ENCODE assay signal across 13 cellular contexts in the genomic region with DNA sequence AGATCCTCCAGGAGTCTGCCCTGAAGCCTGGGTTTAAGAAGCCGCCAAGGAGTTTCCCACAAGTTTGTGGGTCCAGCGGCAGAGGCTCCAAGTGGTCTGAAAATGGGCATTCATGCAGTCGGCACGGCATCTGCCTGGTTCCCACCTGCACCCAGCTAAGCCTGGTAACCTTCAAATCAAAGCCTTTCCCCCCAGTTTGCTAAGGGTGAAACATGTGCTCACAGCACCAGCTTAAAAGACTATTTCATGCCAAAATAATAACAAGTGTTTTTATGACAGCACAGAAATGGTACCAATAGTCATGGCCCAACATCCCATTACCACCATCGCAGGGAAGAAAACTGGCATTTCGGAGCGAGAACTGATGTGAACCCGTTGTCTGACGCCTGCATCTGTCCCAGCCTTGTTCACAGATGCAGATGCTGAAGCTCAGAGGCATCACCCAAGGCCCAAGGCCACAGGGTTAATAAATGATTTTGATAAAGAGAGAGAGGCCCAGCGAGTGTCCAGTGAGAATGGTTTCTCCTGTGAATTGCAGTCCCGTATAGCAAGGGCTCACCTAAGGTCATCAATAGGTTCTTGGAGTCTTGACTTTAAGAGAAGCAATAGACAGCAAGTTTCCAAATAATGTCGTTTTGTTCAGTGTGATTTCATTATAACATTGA.
A peak's percentile ranks its signal among the peaks of the same experiment; 100 is the strongest.
DNase-seq lines count a peak whose midpoint lies in the region; ATAC-seq and TF ChIP-seq lines count a peak whose summit lies in the region.
"Had no signal": no experiment of that assay in that cellular context is flagged by ENCODE, and none has a peak within 500 bp of the region (broad histone marks: within the 10 kb centered on the region; RNA-seq: fewer than 3 reads in every experiment).

No MANE protein-coding gene starts in this region.

- H3K9me3 ChIP-seq in IMR-90 (ENCODE audit: control insufficient read depth, insufficient read depth, low read length), result no peaks in the 10 kb centered on the region
- no peaks in the 10 kb centered on the region for H3K9me3 ChIP-seq in endodermal cell (ENCODE audit: control insufficient read depth, low read length)
- H3K9me3 ChIP-seq: BLaER1 had no signal

- H4K5ac ChIP-seq in IMR-90 (ENCODE audit: low read depth, low read length), result no peak overlapping the region

- intact Hi-C loops in IMR-90 (cut with micrococcal nuclease), result loop anchor here (5.0 kb wide), 1 partner anchor 238 kb away; no protein-coding TSS in a partner anchor

- no peak for ATAC-seq in IMR-90 (ENCODE audit: low read depth)
- ATAC-seq: HCT116 had no signal

- no peak overlapping the region for H3K4me2 ChIP-seq in IMR-90 (ENCODE audit: low read depth, low read length)
- H3K4me2 ChIP-seq: BLaER1, KMS-11 had no signal

- H2AFZ ChIP-seq in IMR-90 (replicated peaks; ENCODE audit: low read length, poor library complexity), result no peak overlapping the region

- TF ChIP-seq CTCF in IMR-90 (conservative IDR thresholded peaks at IDR 0.05; ENCODE audit: low read depth, low read length) (no peak), RWPE1 (conservative IDR thresholded peaks at IDR 0.05; ENCODE audit: low read depth) (no peak), endodermal cell (conservative IDR thresholded peaks at IDR 0.05) (no peak)

- no peak overlapping the region for H2AK9ac ChIP-seq in IMR-90 (replicated peaks; ENCODE audit: low read depth, low read length, poor library complexity)

- no peak overlapping the region for H2BK15ac ChIP-seq in IMR-90 (ENCODE audit: low read depth, low read length)

- no peak overlapping the region for H2BK120ac ChIP-seq in IMR-90 (ENCODE audit: low read depth, low read length)

- dilution Hi-C loops in IMR-90 (cut with HindIII; ENCODE audit: low sequenced_read_pairs, unreplicated experiment), result no loop called here

- no peak overlapping the region for H3K4me3 ChIP-seq in IMR-90 (ENCODE audit: insufficient read depth, low read depth, low read length)
- no peak overlapping the region for H3K4me3 ChIP-seq in endodermal cell (ENCODE audit: low read length)
- H3K4me3 ChIP-seq: BLaER1 had no signal

- no peak overlapping the region for H3K4ac ChIP-seq in IMR-90 (ENCODE audit: low read depth, low read length)

- no peaks in the 10 kb centered on the region; the same call in 1 of the 2 replicates for H3K27me3 ChIP-seq in IMR-90 (ENCODE audit: control insufficient read depth, insufficient read depth, low read length)
- H3K27me3 ChIP-seq in endodermal cell (ENCODE audit: control insufficient read depth, insufficient read depth, low read length, poor library complexity, severe bottlenecking), result no peaks in the 10 kb centered on the region
- H3K27me3 ChIP-seq: BLaER1 had no signal

- H3K4me3 Mint-ChIP-seq in endodermal cell, result no peak overlapping the region
- H3K4me3 Mint-ChIP-seq: IgD-negative memory B cell had no signal

- no peak overlapping the region for H3K18ac ChIP-seq in IMR-90 (ENCODE audit: low read depth, low read length)

- DNase-seq in IMR-90, result no peak
- no peak for DNase-seq in RWPE1 (ENCODE audit: low spot score)
- DNase-seq in endodermal cell, result peak; percentile 24
- DNase-seq in superior temporal gyrus (ENCODE audit: extremely low spot score), result peak; percentile 5
- DNase-seq in activated gamma-delta T cell treated with Interleukin-2 at 50 U/mL for 16 hours, result no peak
- no peak for DNase-seq in NCI-H187 treated with DMSO at 0.1 percent for 48 hours (lab: John Stamatoyannopoulos, UW)
- no peak for DNase-seq in putamen (ENCODE audit: low spot score)
- DNase-seq: CD4-positive, CD25-positive, alpha-beta regulatory T cell; DMS53 had no signal

- no peak overlapping the region for H2BK20ac ChIP-seq in IMR-90 (ENCODE audit: low read depth, low read length)

- no peak for TF ChIP-seq RAD21 in IMR-90 (IDR thresholded peaks at IDR 0.05; ENCODE audit: low read length)

- 0 out of 2 replicates have a peak overlapping the region, but pooled peaks have one; percentile 6 for H3K14ac ChIP-seq in IMR-90 (replicated peaks; ENCODE audit: low read depth, low read length)

- H3K9ac ChIP-seq in IMR-90 (ENCODE audit: low read depth, low read length), result no peak overlapping the region
- H3K9ac ChIP-seq in endodermal cell (ENCODE audit: extremely low read depth, low read length, poor library complexity, severe bottlenecking), result no peak overlapping the region
- H3K9ac ChIP-seq: BLaER1, KMS-11 had no signal

- no peak overlapping the region for H2BK5ac ChIP-seq in IMR-90 (ENCODE audit: low read depth, low read length, poor library complexity, severe bottlenecking)

- WGBS in IMR-90 (ENCODE audit: extremely low coverage in 2 of 2, insufficient read length in 1 of 2), 2 experiments, result 100% methylated on average over 2 of the region's 12 CpGs; no CpG with 5 or more reads in 1 of the 2 experiments
- WGBS in endodermal cell (ENCODE audit: insufficient coverage in 1 of 2, insufficient read length in 1 of 2), 2 experiments, result 92 to 93% methylated on average over 11 to 12 of the region's 12 CpGs

- no peak overlapping the region for H4K8ac ChIP-seq in IMR-90 (ENCODE audit: low read depth in 2 of 2, low read length in 2 of 2)

- H3K56ac ChIP-seq in IMR-90 (ENCODE audit: extremely low read depth, insufficient read depth, low read length), result no peak overlapping the region

- H4K20me1 ChIP-seq in IMR-90 (ENCODE audit: insufficient read depth, low read length), result no peaks in the 10 kb centered on the region
- H4K20me1 ChIP-seq: BLaER1 had no signal

- H3K27ac ChIP-seq in IMR-90 (ENCODE audit: insufficient read depth, low read length), result no peak overlapping the region
- H3K27ac ChIP-seq in RWPE1, result peak overlapping the region; percentile 37; the same call in 1 of the 2 replicates
- no peak overlapping the region for H3K27ac ChIP-seq in endodermal cell (ENCODE audit: low read depth, low read length)
- H3K27ac ChIP-seq: BLaER1, KMS-11 had no signal

- CTCF ChIA-PET in IMR-90 (lab: Yijun Ruan, JAX), result no interaction called here
- CTCF ChIA-PET in RWPE1 (lab: Yijun Ruan, JAX), result no interaction called here

- H3K27ac Mint-ChIP-seq in endodermal cell, result no peak overlapping the region
- H3K27ac Mint-ChIP-seq: CD4-positive, CD25-positive, alpha-beta regulatory T cell; IgD-negative memory B cell had no signal

- H2AK5ac ChIP-seq in IMR-90 (ENCODE audit: low read depth, low read length), result no peak overlapping the region

- H3K79me1 ChIP-seq in IMR-90 (ENCODE audit: low read depth in 1 of 2, low read length in 2 of 2), result peaks cover 0 to 7% of the 10 kb centered on the region in 2 experiments; a peak in 1 of 4 replicates

- H3K36me3 Mint-ChIP-seq in endodermal cell (ENCODE audit: low read depth), result no peaks in the 10 kb centered on the region
- H3K36me3 Mint-ChIP-seq: CD4-positive, CD25-positive, alpha-beta regulatory T cell had no signal

- TF ChIP-seq POLR2A in IMR-90 (IDR thresholded peaks at IDR 0.05; ENCODE audit: low read depth, low read length), result no peak

- H3K4me1 ChIP-seq in IMR-90 (ENCODE audit: control insufficient read depth, insufficient read depth, low read length) (peaks cover 18% of the 10 kb centered on the region), endodermal cell (ENCODE audit: control insufficient read depth, insufficient read depth, low read length) (peaks cover 19% of the 10 kb centered on the region)
- H3K4me1 ChIP-seq: BLaER1 had no signal

- no peak overlapping the region for H3K23ac ChIP-seq in IMR-90 (ENCODE audit: low read depth, low read length)

- peaks cover 3% of the 10 kb centered on the region for H3K9me3 Mint-ChIP-seq in endodermal cell
- H3K9me3 Mint-ChIP-seq: IgD-negative memory B cell had no signal

- POLR2A ChIA-PET in IMR-90 (lab: Charles Lee; ENCODE audit: unreplicated experiment), result no interaction called here
- POLR2A ChIA-PET in RWPE1 (lab: Yijun Ruan, JAX; ENCODE audit: low non-redundant PET), result no interaction called here

- H3K9me1 ChIP-seq in IMR-90 (ENCODE audit: insufficient read depth, low read length), result peaks cover 19% of the 10 kb centered on the region

- no peak overlapping the region for H4K91ac ChIP-seq in IMR-90 (ENCODE audit: insufficient read depth, low read depth, low read length)

- H3K36me3 ChIP-seq in IMR-90 (ENCODE audit: control insufficient read depth, insufficient read depth, low read length) (no peaks in the 10 kb centered on the region), endodermal cell (ENCODE audit: control insufficient read depth, insufficient read depth, low read length) (no peaks in the 10 kb centered on the region)
- H3K36me3 ChIP-seq: BLaER1 had no signal

- in situ Hi-C loops in IMR-90 (cut with MboI; ENCODE audit: low sequenced_read_pairs), result no loop called here

- peaks cover 29% of the 10 kb centered on the region for H3K4me1 Mint-ChIP-seq in endodermal cell

- BruUV-seq in IMR-90 (replicated peaks; lab: Mats Ljungman, UMichigan), result no TSS peak

- H3K27me3 Mint-ChIP-seq in endodermal cell (ENCODE audit: insufficient read depth), result no peaks in the 10 kb centered on the region
- H3K27me3 Mint-ChIP-seq: CD4-positive, CD25-positive, alpha-beta regulatory T cell had no signal

TF ChIP-seq in IMR-90, 13 proteins besides CTCF, POLR2A, EP300 and RAD21:
- TF ChIP-seq RFX5 (IDR thresholded peaks at IDR 0.05; ENCODE audit: low read depth, low read length) (no peak), RCOR1 (IDR thresholded peaks at IDR 0.05; ENCODE audit: insufficient replicate concordance, low read length) (no peak), MAFK (IDR thresholded peaks at IDR 0.05; ENCODE audit: low read depth, low read length) (no peak), CHD1 (IDR thresholded peaks at IDR 0.05; ENCODE audit: low read depth, low read length) (no peak)

Comparison
In these comparisons a context has a peak if more than half of its experiments do, and no peak if none do; other contexts are left out.
1. DNase-seq: peak in endodermal cell (single experiment) and superior temporal gyrus (single experiment); none in IMR-90 (single experiment), RWPE1 (single experiment), activated gamma-delta T cell treated with Interleukin-2 at 50 U/mL for 16 hours (single experiment), NCI-H187 treated with DMSO at 0.1 percent for 48 hours (single experiment) and putamen (single experiment).